17 cellular contexts compared by ENCODE assay signal in the genomic region with DNA sequence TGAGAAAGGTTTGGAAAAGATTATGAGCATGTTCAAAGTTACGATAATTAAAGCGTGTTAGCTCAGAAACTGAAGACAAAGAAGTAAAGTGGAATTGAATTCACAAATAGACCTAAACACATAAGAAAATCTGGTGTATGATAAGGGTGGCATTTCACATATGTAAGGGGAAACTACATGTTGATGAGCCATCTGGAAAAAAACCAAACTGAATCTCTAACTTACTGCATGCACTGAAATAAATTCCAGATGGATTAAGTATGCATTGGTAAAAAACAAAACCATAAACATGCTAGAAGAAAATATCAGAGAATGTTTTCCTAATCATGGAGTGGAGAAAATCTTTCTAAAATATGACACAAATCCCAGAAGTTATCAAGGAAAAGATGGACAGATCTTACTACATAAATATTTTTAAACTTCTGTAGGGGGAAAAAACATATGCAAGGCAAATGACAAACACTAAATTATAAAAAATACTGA. TPM values are rescaled to one million over a fixed set of nuclear protein-coding genes. Genes with fewer than 3 reads are reported as not detected.
A peak's percentile ranks its signal among the peaks of the same experiment; 100 is the strongest.
DNase-seq lines count a peak whose midpoint lies in the region; ATAC-seq, FAIRE-seq and TF ChIP-seq lines count a peak whose summit lies in the region.
"Had no signal": no experiment of that assay in that cellular context is flagged by ENCODE, and none has a peak within 500 bp of the region (broad histone marks: within the 10 kb centered on the region; RNA-seq: fewer than 3 reads in every experiment).

No MANE protein-coding gene starts in this region.

- no peak overlapping the region for H2BK15ac ChIP-seq in IMR-90 (ENCODE audit: low read depth, low read length)

- H3K79me1 ChIP-seq in IMR-90 (ENCODE audit: low read depth in 1 of 2, low read length in 2 of 2): no peaks in the 10 kb centered on the region

- TF ChIP-seq EP300 in HepG2 (IDR thresholded peaks at IDR 0.05; ENCODE audit: low read depth in 2 of 2, low read length in 2 of 2) (no peak), HepG2 (CRISPR knock-in tag; IDR thresholded peaks at IDR 0.05; ENCODE audit: borderline replicate concordance) (no peak)

- H2AK5ac ChIP-seq in IMR-90 (ENCODE audit: low read depth, low read length): no peak overlapping the region

- peak overlapping the region; percentile 83 for H2BK5ac ChIP-seq in IMR-90 (ENCODE audit: low read depth, low read length, poor library complexity, severe bottlenecking)

- FAIRE-seq in HepG2 (lab: Jason Lieb, UNC): no peak

- no peak overlapping the region for H3K56ac ChIP-seq in IMR-90 (ENCODE audit: extremely low read depth, insufficient read depth, low read length)

- 0 out of 2 replicates have a peak, but pooled peaks cover 6% of the 10 kb centered on the region for H3K9me1 ChIP-seq in IMR-90 (ENCODE audit: insufficient read depth, low read length)

- no peak overlapping the region for H2AFZ ChIP-seq in IMR-90 (replicated peaks; ENCODE audit: low read length, poor library complexity)
- peak overlapping the region; percentile 84 for H2AFZ ChIP-seq in mammary epithelial cell (ENCODE audit: low read depth, low read length)
- no peak overlapping the region for H2AFZ ChIP-seq in HepG2 (ENCODE audit: low read length)

- H3K36me3 ChIP-seq in IMR-90 (ENCODE audit: control insufficient read depth, insufficient read depth, low read length) (no peaks in the 10 kb centered on the region), mammary epithelial cell (ENCODE audit: insufficient read depth, low read length) (no peaks in the 10 kb centered on the region), HepG2 (replicated peaks in 1 of 2; ENCODE audit: control insufficient read depth in 1 of 2, insufficient read depth in 2 of 2, low read length in 2 of 2) (no peaks in the 10 kb centered on the region), stomach smooth muscle (ENCODE audit: control insufficient read depth in 2 of 2, insufficient read depth in 2 of 2, low read length in 2 of 2) (no peaks in the 10 kb centered on the region), vagina (no peaks in the 10 kb centered on the region)
- H3K36me3 ChIP-seq: cardiac muscle cell had no signal

- dilution Hi-C loops in IMR-90 (cut with HindIII; ENCODE audit: low sequenced_read_pairs, unreplicated experiment) (no loop called here), mammary epithelial cell (cut with HindIII; ENCODE audit: low sequenced_read_pairs) (no loop called here)

- no peaks in the 10 kb centered on the region for H4K20me1 ChIP-seq in IMR-90 (ENCODE audit: insufficient read depth, low read length)
- no peaks in the 10 kb centered on the region for H4K20me1 ChIP-seq in mammary epithelial cell (ENCODE audit: insufficient read depth, low read length)
- no peaks in the 10 kb centered on the region for H4K20me1 ChIP-seq in HepG2 (ENCODE audit: insufficient read depth, low read length)

- WGBS in IMR-90 (ENCODE audit: extremely low coverage in 2 of 2, insufficient read length in 1 of 2), 2 experiments: no CpG with 5 or more reads among the region's 2 CpGs
- 8% methylated on average over 2 of the region's 2 CpGs for WGBS in mammary epithelial cell (ENCODE audit: low coverage, missing lambda C conversion rate)
- WGBS in HepG2 (ENCODE audit: low lambda C conversion rate): 77% methylated on average over 2 of the region's 2 CpGs

- H3K4ac ChIP-seq in IMR-90 (ENCODE audit: low read depth, low read length): peak overlapping the region; percentile 65; the same call in 1 of the 2 replicates

- intact Hi-C loops in IMR-90 (cut with micrococcal nuclease): no loop called here
- intact Hi-C loops in mammary epithelial cell (cut with micrococcal nuclease): no loop called here
- intact Hi-C loops in HepG2 (cut with micrococcal nuclease; ENCODE audit: unreplicated experiment): loop anchor here (2.0 kb wide), 1 partner anchor 27 kb away; no protein-coding TSS in a partner anchor
- intact Hi-C loops in vagina (cut with DNase I): loop anchor here (5.0 kb wide), 1 partner anchor 83 kb away; the partner anchor contains the start of gene CITED4

- H3K4me2 ChIP-seq in IMR-90 (ENCODE audit: low read depth, low read length) (no peak overlapping the region), mammary epithelial cell (ENCODE audit: insufficient read depth, low read depth, low read length) (peak overlapping the region; percentile 51), HepG2 (ENCODE audit: low read depth, low read length) (peak overlapping the region; percentile 64)

- POLR2A ChIA-PET in IMR-90 (lab: Charles Lee; ENCODE audit: unreplicated experiment) (no interaction called here), HepG2 (lab: Yijun Ruan, JAX) (interaction anchor here (1.3 to 2.4 kb wide), 3 partner anchors 26 to 83 kb away, joined by 3 to 37 read pairs (median 6); partner anchors contain the start of gene CITED4)

- TF ChIP-seq RAD21 in IMR-90 (IDR thresholded peaks at IDR 0.05; ENCODE audit: low read length) (no peak), HepG2 (CRISPR knock-in tag; IDR thresholded peaks at IDR 0.05) (no peak)

- BruUV-seq in IMR-90 (replicated peaks; lab: Mats Ljungman, UMichigan) (no TSS peak), mammary epithelial cell (replicated peaks; lab: Mats Ljungman, UMichigan) (no TSS peak), HepG2 (replicated peaks; lab: Mats Ljungman, UMichigan) (no TSS peak)

- H3K27me3 ChIP-seq in IMR-90 (ENCODE audit: control insufficient read depth, insufficient read depth, low read length) (no peaks in the 10 kb centered on the region), mammary epithelial cell (ENCODE audit: insufficient read depth, low read length) (no peaks in the 10 kb centered on the region), HepG2 (ENCODE audit: control insufficient read depth in 1 of 2, insufficient read depth in 2 of 2, low read length in 2 of 2) (0 out of 5 replicates have a peak, but pooled peaks cover 0 to 1% of the 10 kb centered on the region in 2 experiments), stomach smooth muscle (ENCODE audit: control insufficient read depth in 1 of 2, insufficient read depth in 2 of 2, low read length in 2 of 2) (no peaks in the 10 kb centered on the region), vagina (no peaks in the 10 kb centered on the region)
- H3K27me3 ChIP-seq: cardiac muscle cell had no signal

- H4K5ac ChIP-seq in IMR-90 (ENCODE audit: low read depth, low read length): no peak overlapping the region

- no peak overlapping the region; the same call in 1 of the 2 replicates for H2BK120ac ChIP-seq in IMR-90 (ENCODE audit: low read depth, low read length)

- H3K4me3 ChIP-seq in IMR-90 (ENCODE audit: insufficient read depth, low read depth, low read length) (no peak overlapping the region), mammary epithelial cell (replicated peaks in 1 of 3; ENCODE audit: insufficient read depth in 1 of 3, low read depth in 2 of 3, low read length in 3 of 3) (no peak overlapping the region), HepG2 (replicated peaks in 1 of 3; ENCODE audit: insufficient read depth in 1 of 3, low read depth in 2 of 3, low read length in 3 of 3) (no peak overlapping the region), stomach smooth muscle (ENCODE audit: low read length in 2 of 2) (peak overlapping the region in 1 of 2 donors; percentile 9), vagina (no peak overlapping the region)
- H3K4me3 ChIP-seq: cardiac muscle cell had no signal

- CTCF ChIA-PET in IMR-90 (lab: Yijun Ruan, JAX): interaction anchor here (1.3 kb wide), 1 partner anchor 84 kb away, joined by 3 read pairs; the partner anchor contains the start of gene CITED4
- CTCF ChIA-PET in mammary epithelial cell (lab: Charles Lee; ENCODE audit: low non-redundant PET): no interaction called here
- CTCF ChIA-PET in HepG2 (lab: Yijun Ruan, JAX; ENCODE audit: low intra/inter-chr PET ratio, low total read pairs): no interaction called here

- no peak overlapping the region for H3K14ac ChIP-seq in IMR-90 (replicated peaks; ENCODE audit: low read depth, low read length)

- no peak overlapping the region for H3K9ac ChIP-seq in IMR-90 (ENCODE audit: low read depth, low read length)
- no peak overlapping the region for H3K9ac ChIP-seq in mammary epithelial cell (ENCODE audit: insufficient read depth, low read length)
- H3K9ac ChIP-seq in HepG2 (ENCODE audit: insufficient read depth, low read depth, low read length): no peak overlapping the region; the same call in 1 of the 2 replicates
- no peak overlapping the region for H3K9ac ChIP-seq in stomach smooth muscle (ENCODE audit: low read length in 2 of 2)

- no peak overlapping the region for H3K23ac ChIP-seq in IMR-90 (ENCODE audit: low read depth, low read length)

- H2AK9ac ChIP-seq in IMR-90 (replicated peaks; ENCODE audit: low read depth, low read length, poor library complexity): no peak overlapping the region

- H3K9me3 ChIP-seq in IMR-90 (ENCODE audit: control insufficient read depth, insufficient read depth, low read length): peaks cover 5% of the 10 kb centered on the region; the same call in 1 of the 2 replicates
- H3K9me3 ChIP-seq in mammary epithelial cell (replicated peaks; ENCODE audit: insufficient read depth, low read length): no peaks in the 10 kb centered on the region
- no peaks in the 10 kb centered on the region for H3K9me3 ChIP-seq in HepG2 (ENCODE audit: low read length)
- no peaks in the 10 kb centered on the region for H3K9me3 ChIP-seq in stomach smooth muscle (ENCODE audit: control insufficient read depth in 2 of 2, low read length in 2 of 2)
- no peaks in the 10 kb centered on the region for H3K9me3 ChIP-seq in vagina

- H3K27ac ChIP-seq in IMR-90 (ENCODE audit: insufficient read depth, low read length): peak overlapping the region; percentile 94; the same call in 1 of the 2 replicates
- peak overlapping the region; percentile 43 for H3K27ac ChIP-seq in mammary epithelial cell (ENCODE audit: insufficient read depth, low read depth, low read length)
- peak overlapping the region; percentile 49 for H3K27ac ChIP-seq in HepG2 (ENCODE audit: extremely low read length, insufficient read depth, low read length)
- peak overlapping the region; percentile 87 for H3K27ac ChIP-seq in stomach smooth muscle (ENCODE audit: low read length)
- H3K27ac ChIP-seq in vagina: no peak overlapping the region
- H3K27ac ChIP-seq: cardiac muscle cell had no signal

- H3K4me1 ChIP-seq in IMR-90 (ENCODE audit: control insufficient read depth, insufficient read depth, low read length): peaks cover 6% of the 10 kb centered on the region
- peaks cover 43% of the 10 kb centered on the region for H3K4me1 ChIP-seq in mammary epithelial cell (ENCODE audit: insufficient read depth, low read length)
- peaks cover 49% of the 10 kb centered on the region for H3K4me1 ChIP-seq in HepG2 (ENCODE audit: insufficient read depth, low read length)
- peaks cover 12% of the 10 kb centered on the region for H3K4me1 ChIP-seq in stomach smooth muscle (ENCODE audit: control insufficient read depth, insufficient read depth, low read length)
- no peaks in the 10 kb centered on the region for H3K4me1 ChIP-seq in vagina

- no peak overlapping the region for H4K91ac ChIP-seq in IMR-90 (ENCODE audit: insufficient read depth, low read depth, low read length)

- no peak overlapping the region; a peak in 1 of 4 replicates for H4K8ac ChIP-seq in IMR-90 (ENCODE audit: low read depth in 2 of 2, low read length in 2 of 2)

- in situ Hi-C loops in IMR-90 (cut with MboI; ENCODE audit: low sequenced_read_pairs): no loop called here
- in situ Hi-C loops in mammary epithelial cell (cut with MboI; ENCODE audit: low sequenced_read_pairs in 2 of 2): no loop called here
- in situ Hi-C loops in HepG2 (cut with HindIII; ENCODE audit: extremely low pct_ligation_motif_present, low pct_unique_long_range_greater_than_20kb): no loop called here

- TF ChIP-seq CTCF in IMR-90 (conservative IDR thresholded peaks at IDR 0.05; ENCODE audit: low read depth, low read length) (no peak), mammary epithelial cell (conservative IDR thresholded peaks at IDR 0.05 in 1 of 2, IDR thresholded peaks at IDR 0.05 in 1 of 2; ENCODE audit: extremely low read depth in 1 of 2, insufficient read depth in 1 of 2, low read depth in 1 of 2, low read length in 2 of 2) (no peak), HepG2 (CRISPR knock-in tag; IDR thresholded peaks at IDR 0.05) (no peak), vagina (IDR thresholded peaks at IDR 0.05) (no peak)

- TF ChIP-seq POLR2A in IMR-90 (IDR thresholded peaks at IDR 0.05; ENCODE audit: low read depth, low read length) (no peak), HepG2 (IDR thresholded peaks at IDR 0.05; ENCODE audit: insufficient read depth in 1 of 2, low read depth in 2 of 2, low read length in 2 of 2) (no peak), vagina (IDR thresholded peaks at IDR 0.05) (no peak)

- DNase-seq in IMR-90 (peak; percentile 22), mammary epithelial cell (no peak), HepG2 (ENCODE audit: low spot score) (no peak), NCI-H345 treated with DMSO at 0.1 percent for 48 hours (lab: John Stamatoyannopoulos, UW; ENCODE audit: unreplicated experiment) (no peak), MV-4-11 (lab: John Stamatoyannopoulos, UW) (no peak), vagina (ENCODE audit: extremely low spot score in 2 of 2) (no peak)
- DNase-seq: activated CD4-positive, alpha-beta T cell treated with anti-CD3 and anti-CD28 coated beads for 48 hours; activated CD8-positive, alpha-beta memory T cell treated with anti-CD3 and anti-CD28 coated beads, Interleukin-2, amount 50 U/mL, for 48 hours; activated naive CD4-positive, alpha-beta T cell treated with anti-CD3 and anti-CD28 coated beads, Interleukin-2, amount 10 ng/mL, durations not matched to agents 7 days and 5 days; H7; NCI-H2029; OCI-M1 had no signal

- peak overlapping the region; percentile 29; the same call in 1 of the 2 replicates for H2BK20ac ChIP-seq in IMR-90 (ENCODE audit: low read depth, low read length)

- no peaks in the 10 kb centered on the region for H3K79me2 ChIP-seq in mammary epithelial cell (ENCODE audit: insufficient read depth, low read length)
- H3K79me2 ChIP-seq in HepG2 (ENCODE audit: insufficient read depth, low read length): no peaks in the 10 kb centered on the region

- ATAC-seq in IMR-90 (ENCODE audit: low read depth) (no peak), HepG2 (no peak), GM21367 (IDR thresholded peaks at IDR 0.05; ENCODE audit: unreplicated experiment) (no peak)
- ATAC-seq: natural killer cell treated with Interleukin-12 subunit alpha and Interleukin-12 subunit beta and Interleukin-15 and Interleukin-18, amount 100 ng/mL, for 72 hours; SK-N-SH treated with all-trans-retinoic acid at 6 μM for 48 hours had no signal

- H3K18ac ChIP-seq in IMR-90 (ENCODE audit: low read depth, low read length): no peak overlapping the region

RNA-seq across cellular contexts. Expression of gene CTPS1, which starts 34.0 kb away (rescaled TPM):
- total RNA-seq in IMR-90 (2012; rRNA removed) (41.0 and 45.5 TPM in 2 replicates), mammary epithelial cell (10 to 100 TPM; 24.0 to 80.2 TPM), HepG2 (2016; rRNA removed; fragmentation: Illumina TruSeq; extraction: Trizol) (42.8 and 63.1 TPM in 2 replicates), vagina (31.2 TPM)
- polyA plus RNA-seq in IMR-90 (2012; rRNA removed) (40.4 and 43.2 TPM in 2 replicates), mammary epithelial cell (54.3 TPM), HepG2 (2011; rRNA removed) (9.6 and 10.1 TPM in 2 replicates)
- 11.2 and 42.3 TPM in 2 replicates for polyA plus RNA-seq in IMR-90 (2012; cell fraction: cytosol; rRNA removed)
- 23.0 and 58.3 TPM in 2 replicates for polyA plus RNA-seq in IMR-90 (2012; cell fraction: nucleus; rRNA removed; ENCODE audit: low replicate concordance)
- 90.9 TPM for polyA minus RNA-seq in mammary epithelial cell
- total RNA-seq in HepG2 (2016; cell fraction: cytosol; rRNA removed; fragmentation: Illumina TruSeq; extraction: Trizol; ENCODE audit: low read depth): 8.1 and 8.4 TPM in 2 replicates
- total RNA-seq in HepG2 (2016; cell fraction: insoluble cytoplasmic fraction; rRNA removed; fragmentation: Illumina TruSeq; extraction: Trizol): 40.9 and 54.3 TPM in 2 replicates
- total RNA-seq in HepG2 (2016; cell fraction: membrane; rRNA removed; fragmentation: Illumina TruSeq; extraction: Trizol): 18.5 and 19.2 TPM in 2 replicates
- 56.4 and 60.8 TPM in 2 replicates for total RNA-seq in HepG2 (2016; cell fraction: nucleus; rRNA removed; fragmentation: Illumina TruSeq; extraction: Trizol)
- 6.4 and 7.9 TPM in 2 replicates for polyA plus RNA-seq in HepG2 (2011; cell fraction: cytosol; rRNA removed)
- 42.7 and 43.4 TPM in 2 replicates for polyA plus RNA-seq in HepG2 (2011; cell fraction: nucleus; rRNA removed)
- polyA plus RNA-seq in HepG2 (2012): 19.4 and 21.9 TPM in 2 replicates
- 4.7 and 5.0 TPM in 2 replicates for polyA plus RNA-seq in HepG2 (2016; cell fraction: cytosol; fragmentation: Illumina TruSeq; extraction: Trizol; ENCODE audit: low read depth)
- 61.3 and 68.4 TPM in 2 replicates for polyA plus RNA-seq in HepG2 (2016; cell fraction: insoluble cytoplasmic fraction; fragmentation: Illumina TruSeq; extraction: Trizol; ENCODE audit: low read depth)
- polyA plus RNA-seq in HepG2 (2016; cell fraction: membrane; fragmentation: Illumina TruSeq; extraction: Trizol; ENCODE audit: low read depth): 9.5 and 10.5 TPM in 2 replicates
- 105 and 109 TPM in 2 replicates for polyA plus RNA-seq in HepG2 (2016; cell fraction: nucleus; fragmentation: Illumina TruSeq; extraction: Trizol; ENCODE audit: insufficient read depth, low read depth)
- polyA minus RNA-seq in HepG2 (2011; rRNA and poly(A)+ RNA removed; ENCODE audit: low replicate concordance): 23.3 and 120 TPM in 2 replicates
- polyA minus RNA-seq in HepG2 (2011; cell fraction: cytosol; rRNA and poly(A)+ RNA removed): 7.5 and 8.1 TPM in 2 replicates
- 51.4 and 55.3 TPM in 2 replicates for polyA minus RNA-seq in HepG2 (2011; cell fraction: nucleus; rRNA and poly(A)+ RNA removed)

Comparison
In these comparisons a context has a peak if more than half of its experiments do, and no peak if none do; other contexts are left out.
1. intact Hi-C loops: an anchor here in HepG2 (2.0 kb wide) and vagina (5.0 kb wide); none called in IMR-90 and mammary epithelial cell.